14 cellular contexts compared by ENCODE assay signal in the genomic region with DNA sequence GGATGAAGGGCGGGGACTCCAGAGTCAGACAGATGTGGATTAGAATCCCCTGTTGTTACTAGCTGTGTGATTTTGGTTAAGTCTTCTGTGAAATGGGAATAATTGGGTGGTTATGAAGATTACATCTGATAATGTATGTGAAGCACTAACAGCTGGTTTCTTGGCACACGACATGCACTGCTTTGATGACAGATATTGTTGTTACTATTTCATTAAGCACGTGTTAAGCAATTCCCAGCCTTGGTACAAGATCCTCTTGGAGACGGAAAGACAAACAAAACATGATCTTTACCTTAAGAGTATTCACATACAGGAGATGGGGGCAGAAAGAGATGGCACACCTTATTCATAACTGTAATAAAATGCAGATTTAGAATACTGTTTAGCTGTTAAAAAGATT.
"Had no signal": no experiment of that assay in that cellular context is flagged by ENCODE, and none has a peak within 500 bp of the region (broad histone marks: within the 10 kb centered on the region; RNA-seq: fewer than 3 reads in every experiment).

No MANE protein-coding gene starts in this region.

- H3K4me1 ChIP-seq: breast epithelium, neural progenitor cell had no signal

- DNase-seq: activated CD4-positive, alpha-beta T cell treated with anti-CD3 and anti-CD28 coated beads, Interleukin-2, amount 10 ng/mL, durations not matched to agents 7 days and 5 days; activated CD8-positive, alpha-beta memory T cell treated with anti-CD3 and anti-CD28 coated beads, Interleukin-2, amount 50 U/mL, for 48 hours; activated gamma-delta T cell treated with Interleukin-2 at 50 U/mL for 16 hours; activated naive CD8-positive, alpha-beta T cell treated with anti-CD3 and anti-CD28 coated beads for 36 hours; immature natural killer cell; left colon; naive B cell; pancreas; transverse colon had no signal

- H3K36me3 ChIP-seq: breast epithelium, neural progenitor cell, pancreas, transverse colon had no signal

- H3K27ac ChIP-seq: breast epithelium, neural progenitor cell, pancreas, SK-N-MC, transverse colon had no signal

- H3K4me3 ChIP-seq: breast epithelium, neural progenitor cell, pancreas, SK-N-MC, transverse colon had no signal

- H3K27me3 ChIP-seq: breast epithelium, neural progenitor cell, pancreas, transverse colon had no signal

- H3K9me3 ChIP-seq: breast epithelium, pancreas, transverse colon had no signal

- ATAC-seq: esophagus mucosa; left colon; stimulated activated memory B cell treated with anti-CD40 and anti-IgM and Interleukin-4, amounts not matched to agents 10 μg/mL and 1 μg/mL and 100 μg/mL, for 72 hours had no signal
